ENCODE assay signal across 20 cellular contexts in the genomic region with DNA sequence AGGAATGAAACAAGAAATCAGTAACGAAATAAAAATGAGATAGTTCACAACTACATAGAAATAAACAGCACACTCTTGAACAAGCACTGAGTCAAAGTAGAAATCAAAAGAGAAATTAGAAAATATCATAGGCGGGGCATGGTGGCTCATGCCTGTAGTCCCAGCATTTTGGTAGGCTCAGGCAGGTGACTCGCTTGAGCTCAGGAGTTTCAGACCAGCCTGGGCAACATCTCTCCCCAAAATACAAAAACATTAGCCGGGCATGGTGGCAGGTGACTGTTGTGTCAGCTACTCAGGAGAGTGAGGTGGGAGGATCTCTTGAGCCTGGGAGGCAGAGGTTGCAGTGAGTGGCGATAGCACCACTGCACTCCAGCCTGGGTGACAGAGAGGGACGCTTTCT.
"Had no signal": no experiment of that assay in that cellular context is flagged by ENCODE, and none has a peak within 500 bp of the region (broad histone marks: within the 10 kb centered on the region; RNA-seq: fewer than 3 reads in every experiment).

No MANE protein-coding gene starts in this region.

- H3K27ac ChIP-seq: RWPE1 had no signal

- H3K9ac ChIP-seq: SK-N-SH had no signal

- DNase-seq: KBM-7, MV-4-11, NCI-H1048, NCI-H1105, NCI-H1417, NCI-H1436 treated with DMSO at 0.1 percent for 48 hours, NCI-H1694, NCI-H187 treated with DMSO at 0.1 percent for 48 hours, NCI-H2081, NCI-H2107, NCI-H345, NCI-H446 treated with DMSO at 0.1 percent for 48 hours, NCI-H524, NCI-H526 treated with DMSO at 0.1 percent for 48 hours, NCI-H748 treated with DMSO at 0.1 percent for 48 hours, PC-3, SHP77, SK-N-SH, SW 1271 had no signal

- H3K4me2 ChIP-seq: SK-N-SH had no signal

- H3K9me3 ChIP-seq: SK-N-SH had no signal
